ENCODE assay signal across 8 cellular contexts in the genomic region with DNA sequence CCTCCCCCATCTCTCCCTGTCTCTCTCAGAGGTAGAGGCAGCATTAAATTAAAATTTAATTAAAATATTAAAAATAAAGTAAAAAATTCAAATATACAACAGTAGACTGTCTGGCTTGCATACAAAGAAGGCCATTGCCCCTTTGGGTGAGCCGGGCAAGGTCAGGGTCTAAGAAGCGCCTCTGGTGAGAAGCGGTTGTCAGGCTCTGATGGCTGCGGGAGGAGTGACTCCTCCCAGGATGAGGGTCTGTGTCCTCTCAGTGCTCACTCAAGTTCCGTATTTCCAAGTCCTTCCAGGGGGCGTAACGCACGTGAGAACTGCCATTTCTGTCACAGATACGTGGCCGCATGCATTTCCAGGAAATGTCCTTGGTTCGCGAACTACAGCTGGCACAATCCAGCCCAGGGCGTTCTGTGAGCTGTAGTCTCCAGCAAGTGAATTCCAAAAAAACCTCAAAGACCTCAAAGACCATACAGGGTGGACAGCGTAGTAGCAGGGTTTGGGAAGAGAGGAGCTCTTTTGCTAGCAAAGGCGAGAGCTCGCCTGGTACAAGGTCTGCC. TPM values are rescaled to one million over a fixed set of nuclear protein-coding genes. Genes with fewer than 3 reads are reported as not detected.
DNase-seq lines count a peak whose midpoint lies in the region; ATAC-seq and TF ChIP-seq lines count a peak whose summit lies in the region.

No MANE protein-coding gene starts in this region.

- peak in 1 of 4 donors; percentile 65 for TF ChIP-seq POLR2A in upper lobe of left lung (IDR thresholded peaks at IDR 0.05)

- WGBS in upper lobe of left lung, 2 donors, result 0 to 2% methylated on average over 16 of the region's 16 CpGs

- H3K27ac ChIP-seq in lower lobe of right lung (peak overlapping the region; percentile 99), upper lobe of left lung (peak overlapping the region; percentile 96 to 100 (median 97))

- H3K27me3 ChIP-seq in GM06990 (replicated peaks; ENCODE audit: control insufficient read depth, insufficient read depth, low read length) (no peaks in the 10 kb centered on the region), lower lobe of right lung (ENCODE audit: low read depth) (no peaks in the 10 kb centered on the region), upper lobe of left lung (no peaks in the 10 kb centered on the region)

- TF ChIP-seq EP300 in upper lobe of left lung (IDR thresholded peaks at IDR 0.05), result peak in 1 of 4 donors; percentile 5

- H3K4me1 ChIP-seq in lower lobe of right lung (peaks cover 23% of the 10 kb centered on the region), upper lobe of left lung (peaks cover 22 to 30% (median 24%) of the 10 kb centered on the region in 4 donors)

- no peaks in the 10 kb centered on the region for H3K36me3 ChIP-seq in GM06990 (ENCODE audit: control insufficient read depth, insufficient read depth, low read length)
- peaks cover 13% of the 10 kb centered on the region for H3K36me3 ChIP-seq in lower lobe of right lung
- H3K36me3 ChIP-seq in upper lobe of left lung, result peaks cover 0 to 24% (median 7%) of the 10 kb centered on the region in 4 donors

- intact Hi-C loops in lower lobe of right lung (cut with DNase I), result no loop called here

- H3K4me3 ChIP-seq in GM06990 (replicated peaks; ENCODE audit: low read depth, low read length), result peak overlapping the region; percentile 83
- peak overlapping the region; percentile 64 to 76 for H3K4me3 ChIP-seq in cardiac fibroblast (replicated peaks in 1 of 2; ENCODE audit: low read depth in 2 of 2, low read length in 2 of 2)
- H3K4me3 ChIP-seq in lower lobe of right lung, result peak overlapping the region; percentile 84
- peak overlapping the region; percentile 59 to 81 (median 72) for H3K4me3 ChIP-seq in upper lobe of left lung

- TF ChIP-seq CTCF in GM06990 (IDR thresholded peaks at IDR 0.05; ENCODE audit: insufficient read depth, low read length, poor library complexity, severe bottlenecking) (no peak), cardiac fibroblast (IDR thresholded peaks at IDR 0.05; ENCODE audit: low read depth, low read length) (no peak), lower lobe of right lung (IDR thresholded peaks at IDR 0.05) (no peak), upper lobe of left lung (IDR thresholded peaks at IDR 0.05) (peak in 1 of 6 experiments; percentile 1)

- peak; percentile 20 for ATAC-seq in HG02884 (IDR thresholded peaks at IDR 0.05; ENCODE audit: unreplicated experiment)
- ATAC-seq in lower lobe of right lung, result peak; percentile 31 to 40
- peak; percentile 5 to 46 for ATAC-seq in upper lobe of left lung (ENCODE audit: low FRiP score in 2 of 2)

- H3K9me3 ChIP-seq in lower lobe of right lung (peaks cover 3% of the 10 kb centered on the region), upper lobe of left lung (peaks cover 0 to 17% (median 8%) of the 10 kb centered on the region in 4 donors)

- DNase-seq in 8988T, result peak; percentile 33
- DNase-seq in GM06990 (ENCODE audit: extremely low read depth, insufficient read length), result no peak
- peak; percentile 84 for DNase-seq in NCI-H69 (lab: John Stamatoyannopoulos, UW)
- no peak for DNase-seq in cardiac fibroblast (ENCODE audit: low read depth in 2 of 2)
- peak; percentile 65 for DNase-seq in lower lobe of right lung
- DNase-seq in upper lobe of left lung, result no peak
- no peak for DNase-seq in A172 (ENCODE audit: low spot score)

RNA-seq across cellular contexts. Expression of a gene that starts 0.7 kb away (rescaled TPM):
- total RNA-seq in lower lobe of right lung (12.4 TPM), upper lobe of left lung (10 to 100 TPM in 3 of 6 donors, 1 to 10 TPM in 3; 2.3 to 29.3 (median 10.2) TPM)
- 0.05 TPM in 1 of 2 replicates, not detected in the other for total RNA-seq in A172 (2014; rRNA removed; shearing (Covaris generic))

RNA-seq across cellular contexts. Expression of a gene that starts 39.7 kb away (rescaled TPM):
- 5.9 TPM for total RNA-seq in lower lobe of right lung
- 1 to 10 TPM; 5.8 to 8.2 (median 7.2) TPM for total RNA-seq in upper lobe of left lung
- 6.6 and 10.0 TPM in 2 replicates for total RNA-seq in A172 (2014; rRNA removed; shearing (Covaris generic))

RNA-seq across cellular contexts. Expression of a gene that starts 55.9 kb away (rescaled TPM):
- total RNA-seq in lower lobe of right lung (27.2 TPM), upper lobe of left lung (10 to 100 TPM; 14.0 to 30.7 (median 26.2) TPM)
- total RNA-seq in A172 (2014; rRNA removed; shearing (Covaris generic)), result 0.77 and 2.5 TPM in 2 replicates

RNA-seq across cellular contexts. Expression of a gene that starts 56.4 kb away (rescaled TPM):
- total RNA-seq in lower lobe of right lung (1.5 TPM), upper lobe of left lung (1 to 10 TPM in 4 of 6 donors, under 1 TPM in 2; 0.47 to 4.6 (median 1.7) TPM)
- total RNA-seq in A172 (2014; rRNA removed; shearing (Covaris generic)), result not detected in 2 replicates

Comparison
In these comparisons a context has a peak if more than half of its experiments do, and no peak if none do; other contexts are left out.
1. DNase-seq: peak in 8988T (single experiment), NCI-H69 (single experiment) and lower lobe of right lung (single experiment); none in GM06990 (single experiment), cardiac fibroblast (0 of 2), upper lobe of left lung (0 of 2) and A172 (single experiment).
2. Peak in every context shown above with its lines, with median percentiles within 50 percentile points of each other: H3K4me3 ChIP-seq and ATAC-seq.